16 cellular contexts compared by ENCODE assay signal in genomic region chr7:107002131-107002803, GRCh38. TPM values are rescaled to one million over a fixed set of nuclear protein-coding genes. Genes with fewer than 3 reads are reported as not detected.
DNase-seq lines count a peak whose midpoint lies in the region; ATAC-seq, FAIRE-seq and TF ChIP-seq lines count a peak whose summit lies in the region.
"Had no signal": no experiment of that assay in that cellular context is flagged by ENCODE, and none has a peak within 500 bp of the region (broad histone marks: within the 10 kb centered on the region; RNA-seq: fewer than 3 reads in every experiment).

No MANE protein-coding gene starts in this region.

- no peak for ATAC-seq in gastrocnemius medialis
- ATAC-seq: CD8-positive, alpha-beta T cell; HCT116 had no signal

- no peaks in the 10 kb centered on the region for H3K4me1 ChIP-seq in uterus
- H3K4me1 ChIP-seq in gastrocnemius medialis: no peaks in the 10 kb centered on the region

- TF ChIP-seq CTCF in cardiac fibroblast (IDR thresholded peaks at IDR 0.05; ENCODE audit: low read depth, low read length) (no peak), uterus (IDR thresholded peaks at IDR 0.05) (no peak), gastrocnemius medialis (IDR thresholded peaks at IDR 0.05 in 4 of 5, conservative IDR thresholded peaks at IDR 0.05 in 1 of 5) (no peak)

- DNase-seq in OCI-M1 (lab: John Stamatoyannopoulos, UW): peak; percentile 53
- peak; percentile 19 to 33 for DNase-seq in cardiac fibroblast (ENCODE audit: low read depth in 2 of 2)
- DNase-seq in fibroblast of peridontal ligament (ENCODE audit: extremely low read depth): peak; percentile 4
- no peak for DNase-seq in uterus
- no peak for DNase-seq in urothelium cell line (ENCODE audit: low spot score)
- DNase-seq in gastrocnemius medialis: no peak
- DNase-seq in cerebellum (ENCODE audit: low spot score): no peak
- DNase-seq: CD8-positive, alpha-beta T cell; COR-L47; DND-41; GDM1; GM23248 had no signal

- no peaks in the 10 kb centered on the region for H3K36me3 ChIP-seq in uterus
- H3K36me3 ChIP-seq in gastrocnemius medialis: no peaks in the 10 kb centered on the region

- no peaks in the 10 kb centered on the region for H3K9me3 ChIP-seq in uterus
- H3K9me3 ChIP-seq in gastrocnemius medialis: no peaks in the 10 kb centered on the region

- no peak overlapping the region for H3K4me3 ChIP-seq in cardiac fibroblast (replicated peaks in 1 of 2; ENCODE audit: low read depth in 2 of 2, low read length in 2 of 2)
- no peak overlapping the region for H3K4me3 ChIP-seq in uterus
- no peak overlapping the region for H3K4me3 ChIP-seq in gastrocnemius medialis
- H3K4me3 ChIP-seq: GM23248 had no signal

- no peak for FAIRE-seq in urothelium cell line (lab: Jason Lieb, UNC)
- FAIRE-seq: GM18507, H54 had no signal

- in situ Hi-C loops in gastrocnemius medialis (cut with MboI; ENCODE audit: low sequenced_read_pairs in 4 of 4): no loop called here

- TF ChIP-seq POLR2A in uterus (IDR thresholded peaks at IDR 0.05) (no peak), gastrocnemius medialis (IDR thresholded peaks at IDR 0.05) (no peak)

- H3K27ac ChIP-seq in uterus (no peak overlapping the region), gastrocnemius medialis (no peak overlapping the region)
- H3K27ac ChIP-seq: GM23248, HL-60 had no signal

- intact Hi-C loops in uterus (cut with DNase I; ENCODE audit: low total_unique reads): no loop called here
- intact Hi-C loops in gastrocnemius medialis (cut with DNase I; ENCODE audit: low total_unique reads): no loop called here

- H3K27me3 ChIP-seq in uterus (no peaks in the 10 kb centered on the region), gastrocnemius medialis (no peaks in the 10 kb centered on the region)

RNA-seq across cellular contexts. Expression of gene PRKAR2B, which starts 42.2 kb away (rescaled TPM):
- total RNA-seq in uterus (10 to 100 TPM; 17.5 to 30.5 (median 22.9) TPM), gastrocnemius medialis (1 to 10 TPM in 3 of 4 donors, under 1 TPM in 1; 0.85 to 6.0 (median 1.4) TPM), cerebellum (76.4 TPM)

Comparison
In these comparisons a context has a peak if more than half of its experiments do, and no peak if none do; other contexts are left out.
1. DNase-seq: peak in OCI-M1 (single experiment), cardiac fibroblast (2 of 2) and fibroblast of peridontal ligament (single experiment); none in uterus (0 of 2), urothelium cell line (single experiment), gastrocnemius medialis (0 of 2) and cerebellum (single experiment).